Comparison of ENCODE assay signal across 18 cellular contexts in the genomic region with DNA sequence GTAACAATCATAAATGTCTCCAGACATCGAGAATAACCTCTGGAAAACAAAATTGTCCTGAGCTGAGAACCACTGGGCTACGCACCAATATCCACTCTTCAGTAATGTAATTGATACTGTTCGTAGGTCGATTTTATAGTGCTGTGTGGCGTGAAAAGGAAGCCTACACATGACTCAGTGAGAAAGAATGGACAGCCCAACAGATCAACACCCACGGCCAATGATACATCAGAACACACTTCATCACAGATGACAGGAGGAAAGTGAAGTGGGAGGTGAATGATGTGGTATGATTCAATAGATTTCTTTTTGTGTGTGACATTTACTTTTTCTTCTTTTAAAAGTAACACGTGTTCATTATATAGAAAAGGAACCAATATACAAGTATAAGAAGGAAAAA.
A peak's percentile ranks its signal among the peaks of the same experiment; 100 is the strongest.
DNase-seq lines count a peak whose midpoint lies in the region; ATAC-seq and TF ChIP-seq lines count a peak whose summit lies in the region.
"Had no signal": no experiment of that assay in that cellular context is flagged by ENCODE, and none has a peak within 500 bp of the region (broad histone marks: within the 10 kb centered on the region; RNA-seq: fewer than 3 reads in every experiment).

No MANE protein-coding gene starts in this region.

- no peak for ATAC-seq in stimulated activated effector memory CD8-positive, alpha-beta T cell treated with anti-CD3 and anti-CD28 coated beads, Interleukin-12 subunit alpha, Interleukin-12 subunit beta, amount 100 ng/mL, for 72 hours
- ATAC-seq in HG03139 (IDR thresholded peaks at IDR 0.05; ENCODE audit: unreplicated experiment), result no peak
- ATAC-seq: body of pancreas, Panc1, right cardiac atrium had no signal

- H3K9me3 Mint-ChIP-seq in stimulated activated effector memory CD8-positive, alpha-beta T cell treated with anti-CD3 and anti-CD28 coated beads, Interleukin-12 subunit alpha, Interleukin-12 subunit beta, amount 100 ng/mL, for 72 hours, result no peaks in the 10 kb centered on the region
- H3K9me3 Mint-ChIP-seq: type B pancreatic cell had no signal

- H3K4me3 ChIP-seq in choroid plexus epithelial cell (ENCODE audit: low read depth, low read length), result no peak overlapping the region
- H3K4me3 ChIP-seq: BLaER1 treated with 17β-estradiol and CSF1 and Interleukin-3, amounts not matched to agents 10 nM and 100 nM; body of pancreas had no signal

- TF ChIP-seq CTCF in choroid plexus epithelial cell (conservative IDR thresholded peaks at IDR 0.05; ENCODE audit: low read depth, low read length), result no peak

- no peak overlapping the region for H3K4me3 Mint-ChIP-seq in stimulated activated effector memory CD8-positive, alpha-beta T cell treated with anti-CD3 and anti-CD28 coated beads, Interleukin-12 subunit alpha, Interleukin-12 subunit beta, amount 100 ng/mL, for 72 hours
- H3K4me3 Mint-ChIP-seq: type B pancreatic cell had no signal

- H3K27ac Mint-ChIP-seq in stimulated activated effector memory CD8-positive, alpha-beta T cell treated with anti-CD3 and anti-CD28 coated beads, Interleukin-12 subunit alpha, Interleukin-12 subunit beta, amount 100 ng/mL, for 72 hours, result no peak overlapping the region
- H3K27ac Mint-ChIP-seq: type B pancreatic cell had no signal

- H3K4me1 Mint-ChIP-seq in stimulated activated effector memory CD8-positive, alpha-beta T cell treated with anti-CD3 and anti-CD28 coated beads, Interleukin-12 subunit alpha, Interleukin-12 subunit beta, amount 100 ng/mL, for 72 hours, result no peaks in the 10 kb centered on the region

- DNase-seq in EL (peak; percentile 80), NCI-H460 (ENCODE audit: extremely low read depth, low read depth) (peak; percentile 9), choroid plexus epithelial cell (ENCODE audit: low read depth) (peak; percentile 88), non-pigmented ciliary epithelial cell (ENCODE audit: low read depth) (peak; percentile 71), NCI-H748 treated with DMSO at 0.1 percent for 48 hours (lab: John Stamatoyannopoulos, UW) (no peak), GM19240 (ENCODE audit: insufficient read length, low spot score) (no peak)
- no peak for DNase-seq in stimulated activated effector memory CD8-positive, alpha-beta T cell treated with anti-CD3 and anti-CD28 coated beads, Interleukin-12 subunit alpha, Interleukin-12 subunit beta, amount 100 ng/mL, for 72 hours (ENCODE audit: low spot score in 2 of 2)
- DNase-seq: activated gamma-delta T cell treated with Interleukin-2 at 50 U/mL for 16 hours; body of pancreas; NCI-H187 treated with DMSO at 0.1 percent for 48 hours; NCI-H526 treated with DMSO at 0.1 percent for 48 hours; right cardiac atrium; stimulated activated CD4-positive, alpha-beta T cell treated with anti-CD3 and anti-CD28 coated beads, Interleukin-2, amount 100 ng/mL, for 48 hours; SW 1271 had no signal

- H3K36me3 Mint-ChIP-seq in stimulated activated effector memory CD8-positive, alpha-beta T cell treated with anti-CD3 and anti-CD28 coated beads, Interleukin-12 subunit alpha, Interleukin-12 subunit beta, amount 100 ng/mL, for 72 hours, result no peaks in the 10 kb centered on the region
- H3K36me3 Mint-ChIP-seq: type B pancreatic cell had no signal

Comparison
In these comparisons a context has a peak if more than half of its experiments do, and no peak if none do; other contexts are left out.
1. DNase-seq: peak in EL (single experiment), NCI-H460 (single experiment), choroid plexus epithelial cell (single experiment) and non-pigmented ciliary epithelial cell (single experiment); none in NCI-H748 treated with DMSO at 0.1 percent for 48 hours (single experiment), stimulated activated effector memory CD8-positive, alpha-beta T cell treated with anti-CD3 and anti-CD28 coated beads, Interleukin-12 subunit alpha, Interleukin-12 subunit beta, amount 100 ng/mL, for 72 hours (0 of 2) and GM19240 (single experiment).